Comparison of ENCODE assay signal across 21 cellular contexts in genomic region chr7:105209433-105209832, GRCh38.
DNase-seq lines count a peak whose midpoint lies in the region; ATAC-seq, FAIRE-seq and TF ChIP-seq lines count a peak whose summit lies in the region.
"Had no signal": no experiment of that assay in that cellular context is flagged by ENCODE, and none has a peak within 500 bp of the region (broad histone marks: within the 10 kb centered on the region; RNA-seq: fewer than 3 reads in every experiment).

No MANE protein-coding gene starts in this region.

- no peaks in the 10 kb centered on the region for H3K9me3 ChIP-seq in mesenchymal stem cell (ENCODE audit: control insufficient read depth, low read length)
- H3K9me3 ChIP-seq: psoas muscle, SJSA1 had no signal

- H3K4me1 ChIP-seq in mesenchymal stem cell (ENCODE audit: control insufficient read depth, insufficient read depth, low read depth, low read length), result peaks cover 7% of the 10 kb centered on the region
- H3K4me1 ChIP-seq: SJSA1 had no signal

- peaks cover 26% of the 10 kb centered on the region for H3K79me1 ChIP-seq in mesenchymal stem cell (replicated peaks; ENCODE audit: low read length, poor library complexity, severe bottlenecking)

- no peak overlapping the region for H3K4ac ChIP-seq in mesenchymal stem cell (ENCODE audit: low read depth in 1 of 2, low read length in 2 of 2)

- no peak overlapping the region for H2AK5ac ChIP-seq in mesenchymal stem cell (ENCODE audit: low read length, severe bottlenecking)

- peaks cover 81% of the 10 kb centered on the region for H3K4me1 Mint-ChIP-seq in activated T-cell treated with anti-CD3 and anti-CD28 coated beads, Interleukin-2, amount 50 U/mL, for 72 hours (ENCODE audit: low read depth)
- H3K4me1 Mint-ChIP-seq in activated T-helper 1 cell treated with anti-CD3 and anti-CD28 coated beads, Interleukin-12 subunit alpha, Interleukin-12 subunit beta, Interleukin-2, Interleukin-4 antibody, amounts not matched to agents 30 ng/mL and 10 ng/mL and 1 ng/mL, durations not matched to agents 14 hours and 24 hours and 36 hours (ENCODE audit: low read depth), result peaks cover 59% of the 10 kb centered on the region
- peaks cover 67% of the 10 kb centered on the region for H3K4me1 Mint-ChIP-seq in memory B cell
- H3K4me1 Mint-ChIP-seq in stimulated activated naive CD8-positive, alpha-beta T cell treated with anti-CD3 and anti-CD28 coated beads, Interleukin-15, amount 100 ng/mL, for 72 hours, result peaks cover 89% of the 10 kb centered on the region

- DNase-seq in activated T-cell treated with anti-CD3 and anti-CD28 coated beads, Interleukin-2, amount 50 U/mL, for 72 hours, result no peak
- DNase-seq in activated T-cell treated with anti-CD3 and anti-CD28 coated beads for 4 hours (no peak), memory B cell (ENCODE audit: low spot score in 2 of 2) (no peak), D721Med (ENCODE audit: insufficient read length, low spot score) (no peak), mesenchymal stem cell (no peak)
- no peak for DNase-seq in activated T-helper 1 cell treated with anti-CD3 and anti-CD28 coated beads, Interleukin-12 subunit alpha, Interleukin-12 subunit beta, Interleukin-2, Interleukin-4 antibody, amounts not matched to agents 30 ng/mL and 10 ng/mL and 1 ng/mL, durations not matched to agents 14 hours and 24 hours and 36 hours (ENCODE audit: low spot score)
- DNase-seq in stimulated activated naive CD8-positive, alpha-beta T cell treated with anti-CD3 and anti-CD28 coated beads, Interleukin-15, amount 100 ng/mL, for 72 hours, result no peak
- DNase-seq in stimulated activated CD8-positive, alpha-beta memory T cell treated with anti-CD3 and anti-CD28 coated beads, Interleukin-4, amount 100 ng/mL, for 48 hours, result no peak
- DNase-seq: Calu3, endodermal cell, GM23248, KG1, left colon, NCI-H1092, NCI-H2107, NCI-H526, OCI-M1, psoas muscle had no signal

- peaks cover 0 to 6% of the 10 kb centered on the region in 2 donors for H3K36me3 Mint-ChIP-seq in activated T-cell treated with anti-CD3 and anti-CD28 coated beads, Interleukin-2, amount 50 U/mL, for 72 hours (ENCODE audit: insufficient read depth in 2 of 2)
- peaks cover 10% of the 10 kb centered on the region for H3K36me3 Mint-ChIP-seq in activated T-helper 1 cell treated with anti-CD3 and anti-CD28 coated beads, Interleukin-12 subunit alpha, Interleukin-12 subunit beta, Interleukin-2, Interleukin-4 antibody, amounts not matched to agents 30 ng/mL and 10 ng/mL and 1 ng/mL, durations not matched to agents 14 hours and 24 hours and 36 hours (ENCODE audit: low read depth)
- H3K36me3 Mint-ChIP-seq in memory B cell, result peaks cover 1% of the 10 kb centered on the region

- H4K8ac ChIP-seq in mesenchymal stem cell (ENCODE audit: low read length), result no peak overlapping the region

- H2BK5ac ChIP-seq in mesenchymal stem cell (ENCODE audit: low read depth, low read length, poor library complexity, severe bottlenecking), result no peak overlapping the region

- no peak overlapping the region for H3K4me3 ChIP-seq in mesenchymal stem cell (ENCODE audit: insufficient read depth in 1 of 2, low read depth in 1 of 2, low read length in 2 of 2)
- H3K4me3 ChIP-seq: GM23248, psoas muscle, SJSA1 had no signal

- H3K36me3 ChIP-seq in mesenchymal stem cell (ENCODE audit: control insufficient read depth in 1 of 2, insufficient read depth in 2 of 2, low read depth in 1 of 2, low read length in 2 of 2), result peaks cover 0 to 4% of the 10 kb centered on the region in 2 experiments
- H3K36me3 ChIP-seq: SJSA1 had no signal

- no peak for FAIRE-seq in D721Med (lab: Jason Lieb, UNC)
- FAIRE-seq: GM12892, TTC549 had no signal

- no peak overlapping the region for H3K23ac ChIP-seq in mesenchymal stem cell (ENCODE audit: low read length in 2 of 2)

- H3K27ac ChIP-seq in mesenchymal stem cell (ENCODE audit: low read length, poor library complexity, severe bottlenecking), result no peak overlapping the region
- H3K27ac ChIP-seq: GM23248, psoas muscle, SJSA1 had no signal

- WGBS in mesenchymal stem cell, result 98% methylated on average over 1 of the region's 1 CpG

- no peak overlapping the region for H2BK15ac ChIP-seq in mesenchymal stem cell (ENCODE audit: low read depth, poor library complexity, severe bottlenecking)

- no peak overlapping the region for H3K14ac ChIP-seq in mesenchymal stem cell (ENCODE audit: low read length in 2 of 2)

- no peak overlapping the region for H4K91ac ChIP-seq in mesenchymal stem cell (ENCODE audit: low read length)

- no peak overlapping the region for H2BK120ac ChIP-seq in mesenchymal stem cell (ENCODE audit: low read depth, low read length)

- peaks cover 1 to 4% of the 10 kb centered on the region in 2 donors for H3K9me3 Mint-ChIP-seq in activated T-cell treated with anti-CD3 and anti-CD28 coated beads, Interleukin-2, amount 50 U/mL, for 72 hours
- peaks cover 2% of the 10 kb centered on the region for H3K9me3 Mint-ChIP-seq in activated T-helper 1 cell treated with anti-CD3 and anti-CD28 coated beads, Interleukin-12 subunit alpha, Interleukin-12 subunit beta, Interleukin-2, Interleukin-4 antibody, amounts not matched to agents 30 ng/mL and 10 ng/mL and 1 ng/mL, durations not matched to agents 14 hours and 24 hours and 36 hours
- peaks cover 2% of the 10 kb centered on the region for H3K9me3 Mint-ChIP-seq in memory B cell
- H3K9me3 Mint-ChIP-seq in stimulated activated naive CD8-positive, alpha-beta T cell treated with anti-CD3 and anti-CD28 coated beads, Interleukin-15, amount 100 ng/mL, for 72 hours, result peaks cover 4 to 14% of the 10 kb centered on the region in 2 donors

- ATAC-seq in activated T-cell treated with anti-CD3 and anti-CD28 coated beads, Interleukin-2, amount 50 U/mL, for 72 hours (replicated peaks in 1 of 2), result no peak
- ATAC-seq in memory B cell (ENCODE audit: low read depth), result no peak
- no peak for ATAC-seq in stimulated activated naive CD8-positive, alpha-beta T cell treated with anti-CD3 and anti-CD28 coated beads, Interleukin-15, amount 100 ng/mL, for 72 hours
- ATAC-seq: left colon, psoas muscle had no signal

- H2BK12ac ChIP-seq in mesenchymal stem cell (ENCODE audit: low read length in 2 of 2), result no peak overlapping the region

- no peak overlapping the region for H3K4me2 ChIP-seq in mesenchymal stem cell (ENCODE audit: low read length, poor library complexity, severe bottlenecking)

- H3K9ac ChIP-seq in mesenchymal stem cell (ENCODE audit: low read length), result no peak overlapping the region
- H3K9ac ChIP-seq: GM23248 had no signal

- H3K27me3 ChIP-seq in mesenchymal stem cell (ENCODE audit: control insufficient read depth in 1 of 2, insufficient read depth in 1 of 2, low read length in 2 of 2), result no peaks in the 10 kb centered on the region
- H3K27me3 ChIP-seq: SJSA1 had no signal

- peak overlapping the region; percentile 82 for H3K27ac Mint-ChIP-seq in activated T-cell treated with anti-CD3 and anti-CD28 coated beads, Interleukin-2, amount 50 U/mL, for 72 hours
- peak overlapping the region; percentile 2 for H3K27ac Mint-ChIP-seq in activated T-helper 1 cell treated with anti-CD3 and anti-CD28 coated beads, Interleukin-12 subunit alpha, Interleukin-12 subunit beta, Interleukin-2, Interleukin-4 antibody, amounts not matched to agents 30 ng/mL and 10 ng/mL and 1 ng/mL, durations not matched to agents 14 hours and 24 hours and 36 hours
- H3K27ac Mint-ChIP-seq in memory B cell, result peak overlapping the region; percentile 80
- peak overlapping the region in 1 of 2 donors; percentile 55 for H3K27ac Mint-ChIP-seq in stimulated activated naive CD8-positive, alpha-beta T cell treated with anti-CD3 and anti-CD28 coated beads, Interleukin-15, amount 100 ng/mL, for 72 hours
- H3K27ac Mint-ChIP-seq: endodermal cell had no signal

- intact Hi-C loops in activated T-helper 1 cell treated with anti-CD3 and anti-CD28 coated beads, Interleukin-12 subunit alpha, Interleukin-12 subunit beta, Interleukin-2, Interleukin-4 antibody, amounts not matched to agents 30 ng/mL and 10 ng/mL and 1 ng/mL, durations not matched to agents 14 hours and 24 hours and 36 hours (cut with micrococcal nuclease), result loop anchor here (5.0 to 10.0 kb wide), 3 partner anchors 88 to 1065 kb away; no protein-coding TSS in a partner anchor

- H3K27me3 Mint-ChIP-seq in activated T-cell treated with anti-CD3 and anti-CD28 coated beads, Interleukin-2, amount 50 U/mL, for 72 hours (ENCODE audit: low read depth), result no peaks in the 10 kb centered on the region
- H3K27me3 Mint-ChIP-seq in activated T-helper 1 cell treated with anti-CD3 and anti-CD28 coated beads, Interleukin-12 subunit alpha, Interleukin-12 subunit beta, Interleukin-2, Interleukin-4 antibody, amounts not matched to agents 30 ng/mL and 10 ng/mL and 1 ng/mL, durations not matched to agents 14 hours and 24 hours and 36 hours (ENCODE audit: insufficient read depth), result no peaks in the 10 kb centered on the region
- no peaks in the 10 kb centered on the region for H3K27me3 Mint-ChIP-seq in memory B cell
- no peaks in the 10 kb centered on the region for H3K27me3 Mint-ChIP-seq in stimulated activated naive CD8-positive, alpha-beta T cell treated with anti-CD3 and anti-CD28 coated beads, Interleukin-15, amount 100 ng/mL, for 72 hours

- no peak overlapping the region for H2AFZ ChIP-seq in mesenchymal stem cell (ENCODE audit: low read depth, low read length)
- H2AFZ ChIP-seq: GM23248 had no signal

- H3K18ac ChIP-seq in mesenchymal stem cell (ENCODE audit: low read depth in 1 of 2, low read length in 2 of 2), result no peak overlapping the region

- H3K4me3 Mint-ChIP-seq in activated T-cell treated with anti-CD3 and anti-CD28 coated beads, Interleukin-2, amount 50 U/mL, for 72 hours, result peak overlapping the region; percentile 76 to 89
- H3K4me3 Mint-ChIP-seq in activated T-helper 1 cell treated with anti-CD3 and anti-CD28 coated beads, Interleukin-12 subunit alpha, Interleukin-12 subunit beta, Interleukin-2, Interleukin-4 antibody, amounts not matched to agents 30 ng/mL and 10 ng/mL and 1 ng/mL, durations not matched to agents 14 hours and 24 hours and 36 hours, result peak overlapping the region; percentile 21
- H3K4me3 Mint-ChIP-seq in memory B cell, result peak overlapping the region; percentile 41
- H3K4me3 Mint-ChIP-seq in stimulated activated naive CD8-positive, alpha-beta T cell treated with anti-CD3 and anti-CD28 coated beads, Interleukin-15, amount 100 ng/mL, for 72 hours, result peak overlapping the region; percentile 32 to 65
- H3K4me3 Mint-ChIP-seq: endodermal cell had no signal

- TF ChIP-seq CTCF in D721Med (IDR thresholded peaks at IDR 0.05; ENCODE audit: insufficient read depth, missing control alignments), result no peak

Comparison
In these comparisons a context has a peak if more than half of its experiments do, and no peak if none do; other contexts are left out.
1. H3K4me3 Mint-ChIP-seq: peak in every context shown above with its lines; median percentile 82 in activated T-cell treated with anti-CD3 and anti-CD28 coated beads, Interleukin-2, amount 50 U/mL, for 72 hours; 48 in stimulated activated naive CD8-positive, alpha-beta T cell treated with anti-CD3 and anti-CD28 coated beads, Interleukin-15, amount 100 ng/mL, for 72 hours; 41 in memory B cell; 21 in activated T-helper 1 cell treated with anti-CD3 and anti-CD28 coated beads, Interleukin-12 subunit alpha, Interleukin-12 subunit beta, Interleukin-2, Interleukin-4 antibody, amounts not matched to agents 30 ng/mL and 10 ng/mL and 1 ng/mL, durations not matched to agents 14 hours and 24 hours and 36 hours.